2 cellular contexts compared by ENCODE assay signal in the genomic region with DNA sequence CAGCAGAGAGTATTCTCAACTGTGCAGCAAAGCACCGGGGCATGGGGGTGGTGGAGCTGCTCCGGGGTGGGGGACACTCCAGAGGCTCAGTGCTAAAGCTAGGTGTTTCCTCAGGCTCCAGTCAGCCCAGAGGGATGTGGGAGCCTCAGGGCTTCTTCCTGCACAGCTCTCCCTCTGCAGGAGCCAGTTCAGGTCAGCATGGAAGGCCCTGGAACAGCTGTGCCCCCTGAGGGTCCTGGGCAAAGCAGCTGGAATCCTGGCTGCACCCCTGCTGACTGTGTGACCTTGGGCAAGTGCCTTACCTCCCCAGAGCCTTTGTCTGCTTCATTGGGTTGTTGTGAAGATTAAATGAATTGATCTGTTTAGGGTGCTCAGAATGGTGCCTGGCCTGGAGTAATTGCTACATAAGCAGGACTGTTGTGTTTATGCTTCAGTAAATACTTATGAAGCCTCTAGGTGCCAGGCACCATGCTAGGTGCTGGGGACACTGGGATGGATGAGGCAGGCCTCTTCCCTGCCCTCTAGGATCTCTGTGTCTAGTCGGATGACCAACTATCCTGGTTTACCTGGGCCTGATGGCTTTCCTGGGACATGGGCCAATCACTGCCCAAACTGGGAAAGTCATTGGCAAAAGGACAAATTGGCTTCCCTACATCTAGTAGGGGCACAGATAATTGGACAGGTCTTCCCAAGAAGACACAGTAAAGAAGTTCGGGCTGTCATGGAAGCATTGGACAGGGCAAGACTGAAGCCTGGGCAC.
TF ChIP-seq lines count a peak whose summit lies in the region.

No MANE protein-coding gene starts in this region.

TF ChIP-seq in GM23338, 12 proteins besides CTCF, POLR2A, EP300 and RAD21:
- no peak for TF ChIP-seq EZH2 (IDR thresholded peaks at IDR 0.05; ENCODE audit: low read depth, unreplicated experiment)
- TF ChIP-seq EZH2phosphoT487 (IDR thresholded peaks at IDR 0.05; ENCODE audit: unreplicated experiment): no peak
- TF ChIP-seq CREB1 (CRISPR knock-in tag; IDR thresholded peaks at IDR 0.05; ENCODE audit: low read depth): no peak
- no peak for TF ChIP-seq ZNF114 (CRISPR knock-in tag; IDR thresholded peaks at IDR 0.05)
- TF ChIP-seq, protein P1, sequence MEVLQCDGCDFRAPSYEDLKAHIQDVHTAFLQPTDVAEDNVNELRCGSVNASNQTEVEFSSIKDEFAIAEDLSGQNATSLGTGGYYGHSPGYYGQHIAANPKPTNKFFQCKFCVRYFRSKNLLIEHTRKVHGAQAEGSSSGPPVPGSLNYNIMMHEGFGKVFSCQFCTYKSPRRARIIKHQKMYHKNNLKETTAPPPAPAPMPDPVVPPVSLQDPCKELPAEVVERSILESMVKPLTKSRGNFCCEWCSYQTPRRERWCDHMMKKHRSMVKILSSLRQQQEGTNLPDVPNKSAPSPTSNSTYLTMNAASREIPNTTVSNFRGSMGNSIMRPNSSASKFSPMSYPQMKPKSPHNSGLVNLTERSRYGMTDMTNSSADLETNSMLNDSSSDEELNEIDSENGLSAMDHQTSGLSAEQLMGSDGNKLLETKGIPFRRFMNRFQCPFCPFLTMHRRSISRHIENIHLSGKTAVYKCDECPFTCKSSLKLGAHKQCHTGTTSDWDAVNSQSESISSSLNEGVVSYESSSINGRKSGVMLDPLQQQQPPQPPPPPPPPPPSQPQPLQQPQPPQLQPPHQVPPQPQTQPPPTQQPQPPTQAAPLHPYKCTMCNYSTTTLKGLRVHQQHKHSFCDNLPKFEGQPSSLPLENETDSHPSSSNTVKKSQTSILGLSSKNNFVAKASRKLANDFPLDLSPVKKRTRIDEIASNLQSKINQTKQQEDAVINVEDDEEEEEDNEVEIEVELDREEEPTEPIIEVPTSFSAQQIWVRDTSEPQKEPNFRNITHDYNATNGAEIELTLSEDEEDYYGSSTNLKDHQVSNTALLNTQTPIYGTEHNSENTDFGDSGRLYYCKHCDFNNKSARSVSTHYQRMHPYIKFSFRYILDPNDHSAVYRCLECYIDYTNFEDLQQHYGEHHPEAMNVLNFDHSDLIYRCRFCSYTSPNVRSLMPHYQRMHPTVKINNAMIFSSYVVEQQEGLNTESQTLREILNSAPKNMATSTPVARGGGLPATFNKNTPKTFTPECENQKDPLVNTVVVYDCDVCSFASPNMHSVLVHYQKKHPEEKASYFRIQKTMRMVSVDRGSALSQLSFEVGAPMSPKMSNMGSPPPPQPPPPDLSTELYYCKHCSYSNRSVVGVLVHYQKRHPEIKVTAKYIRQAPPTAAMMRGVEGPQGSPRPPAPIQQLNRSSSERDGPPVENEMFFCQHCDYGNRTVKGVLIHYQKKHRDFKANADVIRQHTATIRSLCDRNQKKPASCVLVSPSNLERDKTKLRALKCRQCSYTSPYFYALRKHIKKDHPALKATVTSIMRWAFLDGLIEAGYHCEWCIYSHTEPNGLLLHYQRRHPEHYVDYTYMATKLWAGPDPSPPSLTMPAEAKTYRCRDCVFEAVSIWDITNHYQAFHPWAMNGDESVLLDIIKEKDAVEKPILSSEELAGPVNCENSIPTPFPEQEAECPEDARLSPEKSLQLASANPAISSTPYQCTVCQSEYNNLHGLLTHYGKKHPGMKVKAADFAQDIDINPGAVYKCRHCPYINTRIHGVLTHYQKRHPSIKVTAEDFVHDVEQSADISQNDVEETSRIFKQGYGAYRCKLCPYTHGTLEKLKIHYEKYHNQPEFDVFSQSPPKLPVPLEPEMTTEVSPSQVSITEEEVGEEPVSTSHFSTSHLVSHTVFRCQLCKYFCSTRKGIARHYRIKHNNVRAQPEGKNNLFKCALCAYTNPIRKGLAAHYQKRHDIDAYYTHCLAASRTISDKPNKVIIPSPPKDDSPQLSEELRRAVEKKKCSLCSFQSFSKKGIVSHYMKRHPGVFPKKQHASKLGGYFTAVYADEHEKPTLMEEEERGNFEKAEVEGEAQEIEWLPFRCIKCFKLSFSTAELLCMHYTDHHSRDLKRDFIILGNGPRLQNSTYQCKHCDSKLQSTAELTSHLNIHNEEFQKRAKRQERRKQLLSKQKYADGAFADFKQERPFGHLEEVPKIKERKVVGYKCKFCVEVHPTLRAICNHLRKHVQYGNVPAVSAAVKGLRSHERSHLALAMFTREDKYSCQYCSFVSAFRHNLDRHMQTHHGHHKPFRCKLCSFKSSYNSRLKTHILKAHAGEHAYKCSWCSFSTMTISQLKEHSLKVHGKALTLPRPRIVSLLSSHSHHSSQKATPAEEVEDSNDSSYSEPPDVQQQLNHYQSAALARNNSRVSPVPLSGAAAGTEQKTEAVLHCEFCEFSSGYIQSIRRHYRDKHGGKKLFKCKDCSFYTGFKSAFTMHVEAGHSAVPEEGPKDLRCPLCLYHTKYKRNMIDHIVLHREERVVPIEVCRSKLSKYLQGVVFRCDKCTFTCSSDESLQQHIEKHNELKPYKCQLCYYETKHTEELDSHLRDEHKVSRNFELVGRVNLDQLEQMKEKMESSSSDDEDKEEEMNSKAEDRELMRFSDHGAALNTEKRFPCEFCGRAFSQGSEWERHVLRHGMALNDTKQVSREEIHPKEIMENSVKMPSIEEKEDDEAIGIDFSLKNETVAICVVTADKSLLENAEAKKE (CRISPR knock-in tag; IDR thresholded peaks at IDR 0.05): no peak
- no peak for TF ChIP-seq JUNB (IDR thresholded peaks at IDR 0.05; ENCODE audit: unreplicated experiment)
- TF ChIP-seq NANOG (IDR thresholded peaks at IDR 0.05; ENCODE audit: borderline replicate concordance): no peak
- TF ChIP-seq, protein P2, sequence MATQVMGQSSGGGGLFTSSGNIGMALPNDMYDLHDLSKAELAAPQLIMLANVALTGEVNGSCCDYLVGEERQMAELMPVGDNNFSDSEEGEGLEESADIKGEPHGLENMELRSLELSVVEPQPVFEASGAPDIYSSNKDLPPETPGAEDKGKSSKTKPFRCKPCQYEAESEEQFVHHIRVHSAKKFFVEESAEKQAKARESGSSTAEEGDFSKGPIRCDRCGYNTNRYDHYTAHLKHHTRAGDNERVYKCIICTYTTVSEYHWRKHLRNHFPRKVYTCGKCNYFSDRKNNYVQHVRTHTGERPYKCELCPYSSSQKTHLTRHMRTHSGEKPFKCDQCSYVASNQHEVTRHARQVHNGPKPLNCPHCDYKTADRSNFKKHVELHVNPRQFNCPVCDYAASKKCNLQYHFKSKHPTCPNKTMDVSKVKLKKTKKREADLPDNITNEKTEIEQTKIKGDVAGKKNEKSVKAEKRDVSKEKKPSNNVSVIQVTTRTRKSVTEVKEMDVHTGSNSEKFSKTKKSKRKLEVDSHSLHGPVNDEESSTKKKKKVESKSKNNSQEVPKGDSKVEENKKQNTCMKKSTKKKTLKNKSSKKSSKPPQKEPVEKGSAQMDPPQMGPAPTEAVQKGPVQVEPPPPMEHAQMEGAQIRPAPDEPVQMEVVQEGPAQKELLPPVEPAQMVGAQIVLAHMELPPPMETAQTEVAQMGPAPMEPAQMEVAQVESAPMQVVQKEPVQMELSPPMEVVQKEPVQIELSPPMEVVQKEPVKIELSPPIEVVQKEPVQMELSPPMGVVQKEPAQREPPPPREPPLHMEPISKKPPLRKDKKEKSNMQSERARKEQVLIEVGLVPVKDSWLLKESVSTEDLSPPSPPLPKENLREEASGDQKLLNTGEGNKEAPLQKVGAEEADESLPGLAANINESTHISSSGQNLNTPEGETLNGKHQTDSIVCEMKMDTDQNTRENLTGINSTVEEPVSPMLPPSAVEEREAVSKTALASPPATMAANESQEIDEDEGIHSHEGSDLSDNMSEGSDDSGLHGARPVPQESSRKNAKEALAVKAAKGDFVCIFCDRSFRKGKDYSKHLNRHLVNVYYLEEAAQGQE (IDR thresholded peaks at IDR 0.05; ENCODE audit: unreplicated experiment): no peak
- TF ChIP-seq STAT1 (IDR thresholded peaks at IDR 0.05; ENCODE audit: unreplicated experiment): no peak
- TF ChIP-seq POLR2AphosphoS5 (IDR thresholded peaks at IDR 0.05; ENCODE audit: low read depth): no peak

TF ChIP-seq in H1, 55 proteins besides CTCF, POLR2A, EP300 and RAD21:
- TF ChIP-seq, protein P3, sequence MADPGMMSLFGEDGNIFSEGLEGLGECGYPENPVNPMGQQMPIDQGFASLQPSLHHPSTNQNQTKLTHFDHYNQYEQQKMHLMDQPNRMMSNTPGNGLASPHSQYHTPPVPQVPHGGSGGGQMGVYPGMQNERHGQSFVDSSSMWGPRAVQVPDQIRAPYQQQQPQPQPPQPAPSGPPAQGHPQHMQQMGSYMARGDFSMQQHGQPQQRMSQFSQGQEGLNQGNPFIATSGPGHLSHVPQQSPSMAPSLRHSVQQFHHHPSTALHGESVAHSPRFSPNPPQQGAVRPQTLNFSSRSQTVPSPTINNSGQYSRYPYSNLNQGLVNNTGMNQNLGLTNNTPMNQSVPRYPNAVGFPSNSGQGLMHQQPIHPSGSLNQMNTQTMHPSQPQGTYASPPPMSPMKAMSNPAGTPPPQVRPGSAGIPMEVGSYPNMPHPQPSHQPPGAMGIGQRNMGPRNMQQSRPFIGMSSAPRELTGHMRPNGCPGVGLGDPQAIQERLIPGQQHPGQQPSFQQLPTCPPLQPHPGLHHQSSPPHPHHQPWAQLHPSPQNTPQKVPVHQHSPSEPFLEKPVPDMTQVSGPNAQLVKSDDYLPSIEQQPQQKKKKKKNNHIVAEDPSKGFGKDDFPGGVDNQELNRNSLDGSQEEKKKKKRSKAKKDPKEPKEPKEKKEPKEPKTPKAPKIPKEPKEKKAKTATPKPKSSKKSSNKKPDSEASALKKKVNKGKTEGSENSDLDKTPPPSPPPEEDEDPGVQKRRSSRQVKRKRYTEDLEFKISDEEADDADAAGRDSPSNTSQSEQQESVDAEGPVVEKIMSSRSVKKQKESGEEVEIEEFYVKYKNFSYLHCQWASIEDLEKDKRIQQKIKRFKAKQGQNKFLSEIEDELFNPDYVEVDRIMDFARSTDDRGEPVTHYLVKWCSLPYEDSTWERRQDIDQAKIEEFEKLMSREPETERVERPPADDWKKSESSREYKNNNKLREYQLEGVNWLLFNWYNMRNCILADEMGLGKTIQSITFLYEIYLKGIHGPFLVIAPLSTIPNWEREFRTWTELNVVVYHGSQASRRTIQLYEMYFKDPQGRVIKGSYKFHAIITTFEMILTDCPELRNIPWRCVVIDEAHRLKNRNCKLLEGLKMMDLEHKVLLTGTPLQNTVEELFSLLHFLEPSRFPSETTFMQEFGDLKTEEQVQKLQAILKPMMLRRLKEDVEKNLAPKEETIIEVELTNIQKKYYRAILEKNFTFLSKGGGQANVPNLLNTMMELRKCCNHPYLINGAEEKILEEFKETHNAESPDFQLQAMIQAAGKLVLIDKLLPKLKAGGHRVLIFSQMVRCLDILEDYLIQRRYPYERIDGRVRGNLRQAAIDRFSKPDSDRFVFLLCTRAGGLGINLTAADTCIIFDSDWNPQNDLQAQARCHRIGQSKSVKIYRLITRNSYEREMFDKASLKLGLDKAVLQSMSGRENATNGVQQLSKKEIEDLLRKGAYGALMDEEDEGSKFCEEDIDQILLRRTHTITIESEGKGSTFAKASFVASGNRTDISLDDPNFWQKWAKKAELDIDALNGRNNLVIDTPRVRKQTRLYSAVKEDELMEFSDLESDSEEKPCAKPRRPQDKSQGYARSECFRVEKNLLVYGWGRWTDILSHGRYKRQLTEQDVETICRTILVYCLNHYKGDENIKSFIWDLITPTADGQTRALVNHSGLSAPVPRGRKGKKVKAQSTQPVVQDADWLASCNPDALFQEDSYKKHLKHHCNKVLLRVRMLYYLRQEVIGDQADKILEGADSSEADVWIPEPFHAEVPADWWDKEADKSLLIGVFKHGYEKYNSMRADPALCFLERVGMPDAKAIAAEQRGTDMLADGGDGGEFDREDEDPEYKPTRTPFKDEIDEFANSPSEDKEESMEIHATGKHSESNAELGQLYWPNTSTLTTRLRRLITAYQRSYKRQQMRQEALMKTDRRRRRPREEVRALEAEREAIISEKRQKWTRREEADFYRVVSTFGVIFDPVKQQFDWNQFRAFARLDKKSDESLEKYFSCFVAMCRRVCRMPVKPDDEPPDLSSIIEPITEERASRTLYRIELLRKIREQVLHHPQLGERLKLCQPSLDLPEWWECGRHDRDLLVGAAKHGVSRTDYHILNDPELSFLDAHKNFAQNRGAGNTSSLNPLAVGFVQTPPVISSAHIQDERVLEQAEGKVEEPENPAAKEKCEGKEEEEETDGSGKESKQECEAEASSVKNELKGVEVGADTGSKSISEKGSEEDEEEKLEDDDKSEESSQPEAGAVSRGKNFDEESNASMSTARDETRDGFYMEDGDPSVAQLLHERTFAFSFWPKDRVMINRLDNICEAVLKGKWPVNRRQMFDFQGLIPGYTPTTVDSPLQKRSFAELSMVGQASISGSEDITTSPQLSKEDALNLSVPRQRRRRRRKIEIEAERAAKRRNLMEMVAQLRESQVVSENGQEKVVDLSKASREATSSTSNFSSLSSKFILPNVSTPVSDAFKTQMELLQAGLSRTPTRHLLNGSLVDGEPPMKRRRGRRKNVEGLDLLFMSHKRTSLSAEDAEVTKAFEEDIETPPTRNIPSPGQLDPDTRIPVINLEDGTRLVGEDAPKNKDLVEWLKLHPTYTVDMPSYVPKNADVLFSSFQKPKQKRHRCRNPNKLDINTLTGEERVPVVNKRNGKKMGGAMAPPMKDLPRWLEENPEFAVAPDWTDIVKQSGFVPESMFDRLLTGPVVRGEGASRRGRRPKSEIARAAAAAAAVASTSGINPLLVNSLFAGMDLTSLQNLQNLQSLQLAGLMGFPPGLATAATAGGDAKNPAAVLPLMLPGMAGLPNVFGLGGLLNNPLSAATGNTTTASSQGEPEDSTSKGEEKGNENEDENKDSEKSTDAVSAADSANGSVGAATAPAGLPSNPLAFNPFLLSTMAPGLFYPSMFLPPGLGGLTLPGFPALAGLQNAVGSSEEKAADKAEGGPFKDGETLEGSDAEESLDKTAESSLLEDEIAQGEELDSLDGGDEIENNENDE (IDR thresholded peaks at IDR 0.05; ENCODE audit: insufficient replicate concordance, low read length): no peak
